10 cellular contexts compared by ENCODE assay signal in genomic region chr13:51169303-51170127, GRCh38. TPM values are rescaled to one million over a fixed set of nuclear protein-coding genes. Genes with fewer than 3 reads are reported as not detected.
"Had no signal": no experiment of that assay in that cellular context is flagged by ENCODE, and none has a peak within 500 bp of the region (broad histone marks: within the 10 kb centered on the region; RNA-seq: fewer than 3 reads in every experiment).

No MANE protein-coding gene starts in this region.

RNA-seq across cellular contexts. Expression of gene FAM124A, which starts 52.7 kb away (rescaled TPM):
- total RNA-seq: activated B cell treated with CpG ODN at 0.5 μM for 24 hours, PC-9 had no signal

RNA-seq across cellular contexts. Expression of gene C13orf42, which starts 58.4 kb away (rescaled TPM):
- total RNA-seq: activated B cell treated with CpG ODN at 0.5 μM for 24 hours; activated CD4-positive, alpha-beta T cell treated with anti-CD3 and anti-CD28 coated beads, Interleukin-2, amount 10 ng/mL, durations not matched to agents 24 days and 14 days; activated CD8-positive, alpha-beta memory T cell treated with anti-CD3 and anti-CD28 coated beads, Interleukin-2, amount 10 ng/mL, durations not matched to agents 7 days and 5 days; activated T-helper 1 cell treated with anti-CD3 and anti-CD28 coated beads, Interleukin-12 subunit alpha, Interleukin-12 subunit beta, Interleukin-2, Interleukin-4 antibody, amounts not matched to agents 30 ng/mL and 10 ng/mL and 1 ng/mL, durations not matched to agents 14 hours and 24 hours and 36 hours; aorta; breast epithelium; MCF 10A; PC-9; SK-MEL-5; T-helper 17 cell had no signal
